In genomic region chr19:40601061-40601973, GRCh38 we compare ENCODE assay signal across 8 cellular contexts. TPM values are rescaled to one million over a fixed set of nuclear protein-coding genes. Genes with fewer than 3 reads are reported as not detected.
DNase-seq lines count a peak whose midpoint lies in the region; ATAC-seq and TF ChIP-seq lines count a peak whose summit lies in the region.

Gene LTBP4, plus strand, starts transcription at chr19:40601369. Its CDS starts 19 bp downstream, at chr19:40601388.

- no peak for ATAC-seq in activated CD4-positive, alpha-beta T cell treated with anti-CD3 and anti-CD28 coated beads for 36 hours
- ATAC-seq in GM19351 (IDR thresholded peaks at IDR 0.05; ENCODE audit: unreplicated experiment) (no peak), GM21737 (IDR thresholded peaks at IDR 0.05; ENCODE audit: unreplicated experiment) (no peak)

- H3K14ac ChIP-seq in mesenchymal stem cell (ENCODE audit: low read length in 2 of 2): peak within 1 kb of the TSS in 1 of 2 experiments; percentile 44

- H3K79me1 ChIP-seq in mesenchymal stem cell (replicated peaks; ENCODE audit: low read length, poor library complexity, severe bottlenecking): peaks cover 1% of the 10 kb centered on the region

- CTCF ChIA-PET in activated CD4-positive, alpha-beta T cell treated with anti-CD3 and anti-CD28 coated beads for 36 hours (lab: Charles Lee): interaction anchor here (0.6 to 2.7 kb wide), 5 partner anchors 8 to 88 kb away, joined by 3 to 18 read pairs (median 4); no protein-coding TSS in a partner anchor
- CTCF ChIA-PET in RWPE1 (lab: Yijun Ruan, JAX): interaction anchor here (0.6 to 1.7 kb wide), 7 partner anchors 13 to 161 kb away, joined by 3 to 6 read pairs (median 3); partner anchors contain the start of gene ACTMAP

- peak within 1 kb of the TSS; percentile 75 for H3K4me2 ChIP-seq in mesenchymal stem cell (ENCODE audit: low read length, poor library complexity, severe bottlenecking)

- H2BK15ac ChIP-seq in mesenchymal stem cell (ENCODE audit: low read depth, poor library complexity, severe bottlenecking): peak within 1 kb of the TSS; percentile 82

- peak within 1 kb of the TSS; percentile 89 to 94 for H3K18ac ChIP-seq in mesenchymal stem cell (ENCODE audit: low read depth in 1 of 2, low read length in 2 of 2)

- no peak within 1 kb of the TSS for H2BK5ac ChIP-seq in mesenchymal stem cell (ENCODE audit: low read depth, low read length, poor library complexity, severe bottlenecking)

- H3K36me3 ChIP-seq in duodenal mucosa (ENCODE audit: control insufficient read depth in 1 of 2, insufficient read depth in 2 of 2, low read length in 2 of 2): no peaks in the 10 kb centered on the region
- peaks cover 0 to 7% of the 10 kb centered on the region in 2 experiments for H3K36me3 ChIP-seq in mesenchymal stem cell (ENCODE audit: control insufficient read depth in 1 of 2, insufficient read depth in 2 of 2, low read depth in 1 of 2, low read length in 2 of 2)
- no peaks in the 10 kb centered on the region for H3K36me3 ChIP-seq in tibial artery

- peak within 1 kb of the TSS; percentile 91 for H4K8ac ChIP-seq in mesenchymal stem cell (ENCODE audit: low read length)

- H3K9ac ChIP-seq in duodenal mucosa (ENCODE audit: low read depth in 1 of 2, low read length in 2 of 2) (peak within 1 kb of the TSS; percentile 71 to 79), mesenchymal stem cell (ENCODE audit: low read length) (no peak within 1 kb of the TSS)

- H3K4me3 ChIP-seq in duodenal mucosa (ENCODE audit: low read depth in 1 of 2, low read length in 2 of 2) (peak within 1 kb of the TSS; percentile 67 to 70), mesenchymal stem cell (ENCODE audit: insufficient read depth in 1 of 2, low read depth in 1 of 2, low read length in 2 of 2) (peak within 1 kb of the TSS; percentile 48 to 59), tibial artery (peak within 1 kb of the TSS; percentile 67 to 87)

- peak within 1 kb of the TSS; percentile 99 for H3K27ac ChIP-seq in RWPE1
- peak within 1 kb of the TSS; percentile 22 for H3K27ac ChIP-seq in duodenal mucosa (ENCODE audit: low read depth, low read length)
- no peak within 1 kb of the TSS for H3K27ac ChIP-seq in mesenchymal stem cell (ENCODE audit: low read length, poor library complexity, severe bottlenecking)
- peak within 1 kb of the TSS; percentile 86 to 90 for H3K27ac ChIP-seq in tibial artery

- DNase-seq in activated CD4-positive, alpha-beta T cell treated with anti-CD3 and anti-CD28 coated beads for 36 hours: peak; percentile 53
- no peak for DNase-seq in activated CD4-positive, alpha-beta T cell treated with anti-CD3 and anti-CD28 coated beads for 4 hours
- no peak for DNase-seq in RWPE1 (ENCODE audit: low spot score)
- DNase-seq in mesenchymal stem cell: peak; percentile 56
- peak; percentile 56 to 88 for DNase-seq in tibial artery

- 4% methylated on average over 64 of the region's 87 CpGs for WGBS in mesenchymal stem cell

- peak within 1 kb of the TSS; percentile 53 to 93 for H3K4ac ChIP-seq in mesenchymal stem cell (ENCODE audit: low read depth in 1 of 2, low read length in 2 of 2)

- peak within 1 kb of the TSS in 1 of 2 experiments; percentile 67 for H3K23ac ChIP-seq in mesenchymal stem cell (ENCODE audit: low read length in 2 of 2)

- no peak within 1 kb of the TSS for H2AK5ac ChIP-seq in mesenchymal stem cell (ENCODE audit: low read length, severe bottlenecking)

- peaks cover 32% of the 10 kb centered on the region for H3K27me3 Mint-ChIP-seq in activated CD4-positive, alpha-beta T cell treated with anti-CD3 and anti-CD28 coated beads for 36 hours

- H3K9me3 Mint-ChIP-seq in activated CD4-positive, alpha-beta T cell treated with anti-CD3 and anti-CD28 coated beads for 36 hours (ENCODE audit: low read depth): no peaks in the 10 kb centered on the region

- no peaks in the 10 kb centered on the region for H3K9me3 ChIP-seq in duodenal mucosa (ENCODE audit: control insufficient read depth in 1 of 2, low read length in 2 of 2)
- H3K9me3 ChIP-seq in mesenchymal stem cell (ENCODE audit: control insufficient read depth, low read length): no peaks in the 10 kb centered on the region
- no peaks in the 10 kb centered on the region for H3K9me3 ChIP-seq in tibial artery

- H2BK120ac ChIP-seq in mesenchymal stem cell (ENCODE audit: low read depth, low read length): peak within 1 kb of the TSS; percentile 8

- H3K27me3 ChIP-seq in duodenal mucosa (ENCODE audit: control insufficient read depth in 1 of 2, insufficient read depth in 2 of 2, low read length in 2 of 2) (peaks cover 29 to 31% of the 10 kb centered on the region in 2 donors), mesenchymal stem cell (ENCODE audit: control insufficient read depth in 1 of 2, insufficient read depth in 1 of 2, low read length in 2 of 2) (peaks cover 18 to 56% of the 10 kb centered on the region in 2 experiments), tibial artery (peaks cover 0 to 7% of the 10 kb centered on the region in 2 donors)

- no peak within 1 kb of the TSS for H3K27ac Mint-ChIP-seq in activated CD4-positive, alpha-beta T cell treated with anti-CD3 and anti-CD28 coated beads for 36 hours

- H3K4me3 Mint-ChIP-seq in activated CD4-positive, alpha-beta T cell treated with anti-CD3 and anti-CD28 coated beads for 36 hours: peak within 1 kb of the TSS; percentile 44

- POLR2A ChIA-PET in activated CD4-positive, alpha-beta T cell treated with anti-CD3 and anti-CD28 coated beads for 36 hours (lab: Charles Lee): interaction anchor here (0.7 kb wide), 1 partner anchor 28 kb away, joined by 3 read pairs; no protein-coding TSS in a partner anchor
- POLR2A ChIA-PET in RWPE1 (lab: Yijun Ruan, JAX; ENCODE audit: low non-redundant PET): no interaction called here

- no peaks in the 10 kb centered on the region for H3K36me3 Mint-ChIP-seq in activated CD4-positive, alpha-beta T cell treated with anti-CD3 and anti-CD28 coated beads for 36 hours (ENCODE audit: low read depth)

- peaks cover 65% of the 10 kb centered on the region for H3K4me1 Mint-ChIP-seq in activated CD4-positive, alpha-beta T cell treated with anti-CD3 and anti-CD28 coated beads for 36 hours

- TF ChIP-seq CTCF in RWPE1 (conservative IDR thresholded peaks at IDR 0.05; ENCODE audit: low read depth) (peak; percentile 30; the same call in 1 of the 2 replicates), tibial artery (IDR thresholded peaks at IDR 0.05) (peak in 1 of 2 experiments; percentile 9)

- peak within 1 kb of the TSS in 1 of 2 experiments; percentile 89 for H2BK12ac ChIP-seq in mesenchymal stem cell (ENCODE audit: low read length in 2 of 2)

- H4K91ac ChIP-seq in mesenchymal stem cell (ENCODE audit: low read length): peak within 1 kb of the TSS; percentile 92

- H2AFZ ChIP-seq in mesenchymal stem cell (ENCODE audit: low read depth, low read length): peak within 1 kb of the TSS; percentile 31

- intact Hi-C loops in activated CD4-positive, alpha-beta T cell treated with anti-CD3 and anti-CD28 coated beads for 36 hours (cut with DNase I, micrococcal nuclease): loop anchor here in 1 of 2 experiments (10.0 kb wide), 1 partner anchor 757 kb away; the partner anchor contains the start of gene FBL
- intact Hi-C loops in tibial artery (cut with DNase I; ENCODE audit: low total_unique reads): no loop called here

- H3K4me1 ChIP-seq in duodenal mucosa (ENCODE audit: control insufficient read depth in 1 of 2, insufficient read depth in 2 of 2, low read length in 2 of 2) (peaks cover 51 to 53% of the 10 kb centered on the region in 2 donors), mesenchymal stem cell (ENCODE audit: control insufficient read depth, insufficient read depth, low read depth, low read length) (peaks cover 46% of the 10 kb centered on the region), tibial artery (peaks cover 0 to 94% (median 81%) of the 10 kb centered on the region in 4 donors)

RNA-seq across cellular contexts. Expression of gene LTBP4, which starts in this region (rescaled TPM):
- 100 to 1,000 TPM; 142 to 145 TPM for total RNA-seq in activated CD4-positive, alpha-beta T cell treated with anti-CD3 and anti-CD28 coated beads for 36 hours
- polyA plus RNA-seq in mesenchymal stem cell (2013, experiment 1 of 2): 122 TPM
- polyA plus RNA-seq in mesenchymal stem cell (2013, experiment 2 of 2): 113 TPM

Comparison
In these comparisons a context has a peak if more than half of its experiments do, and no peak if none do; other contexts are left out.
1. DNase-seq: peak in activated CD4-positive, alpha-beta T cell treated with anti-CD3 and anti-CD28 coated beads for 36 hours (single experiment), mesenchymal stem cell (single experiment) and tibial artery (2 of 2); none in activated CD4-positive, alpha-beta T cell treated with anti-CD3 and anti-CD28 coated beads for 4 hours (0 of 2) and RWPE1 (single experiment).
2. Peak in every context shown above with its lines, with median percentiles within 50 percentile points of each other: H3K4me3 ChIP-seq.